16 cellular contexts compared by ENCODE assay signal in the genomic region with DNA sequence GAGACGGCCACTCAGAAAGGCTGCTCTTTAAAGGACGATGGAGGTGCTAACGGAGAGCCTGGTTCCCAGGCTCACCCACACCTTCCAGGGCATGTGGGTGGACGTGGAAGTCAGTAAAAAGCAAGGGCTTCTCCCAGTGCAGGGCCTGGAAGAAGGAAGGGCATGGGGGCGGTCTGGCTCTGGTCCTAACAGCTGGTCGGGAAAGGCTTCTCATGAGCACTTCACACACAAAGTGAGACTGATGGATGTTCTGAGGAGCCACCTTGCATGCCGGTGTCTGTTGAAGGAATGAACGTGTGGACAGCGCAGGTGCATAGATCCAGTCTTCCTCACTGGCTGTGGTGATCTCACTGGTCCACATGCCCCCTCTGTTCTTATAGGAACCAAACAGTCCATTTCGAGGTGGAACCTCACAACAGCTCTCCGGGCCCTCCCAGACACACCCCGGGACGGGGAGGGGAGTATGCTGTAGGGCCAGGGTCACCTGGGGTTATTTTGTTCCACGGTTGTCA.
"Had no signal": no experiment of that assay in that cellular context is flagged by ENCODE, and none has a peak within 500 bp of the region (broad histone marks: within the 10 kb centered on the region; RNA-seq: fewer than 3 reads in every experiment).

No MANE protein-coding gene starts in this region.

- H3K9me3 ChIP-seq: colonic mucosa, gastrocnemius medialis, heart right ventricle, ovary, right atrium auricular region, testis, tibial nerve had no signal

- H3K27ac Mint-ChIP-seq: natural killer cell treated with Interleukin-12 subunit alpha and Interleukin-12 subunit beta and Interleukin-15 and Interleukin-18, amount 100 ng/mL, for 72 hours; stimulated activated naive CD8-positive, alpha-beta T cell treated with anti-CD3 and anti-CD28 coated beads, Interleukin-15, Interleukin-2, amounts not matched to agents 100 ng/mL and 50 ng/mL, for 24 hours had no signal

- H3K27me3 ChIP-seq: colonic mucosa, ovary, right atrium auricular region, testis, tibial nerve had no signal

- H3K27ac ChIP-seq: colonic mucosa, gastrocnemius medialis, heart right ventricle, ovary, right atrium auricular region, testis, tibial nerve had no signal

- H3K4me2 ChIP-seq: smooth muscle cell had no signal

- H3K36me3 ChIP-seq: colonic mucosa, gastrocnemius medialis, heart right ventricle, ovary, right atrium auricular region, tibial nerve had no signal

- H3K4me1 ChIP-seq: colonic mucosa, gastrocnemius medialis, heart right ventricle, right atrium auricular region, testis, tibial nerve had no signal

- H3K4me3 Mint-ChIP-seq: natural killer cell treated with Interleukin-12 subunit alpha and Interleukin-12 subunit beta and Interleukin-15 and Interleukin-18, amount 100 ng/mL, for 72 hours; stimulated activated naive CD8-positive, alpha-beta T cell treated with anti-CD3 and anti-CD28 coated beads, Interleukin-15, Interleukin-2, amounts not matched to agents 100 ng/mL and 50 ng/mL, for 24 hours had no signal

- ATAC-seq: esophagus mucosa; gastrocnemius medialis; natural killer cell treated with Interleukin-12 subunit alpha and Interleukin-12 subunit beta and Interleukin-15 and Interleukin-18, amount 100 ng/mL, for 72 hours had no signal

- H3K9me3 Mint-ChIP-seq: natural killer cell treated with Interleukin-12 subunit alpha and Interleukin-12 subunit beta and Interleukin-15 and Interleukin-18, amount 100 ng/mL, for 72 hours; stimulated activated naive CD8-positive, alpha-beta T cell treated with anti-CD3 and anti-CD28 coated beads, Interleukin-15, Interleukin-2, amounts not matched to agents 100 ng/mL and 50 ng/mL, for 24 hours had no signal

- H3K36me3 Mint-ChIP-seq: natural killer cell treated with Interleukin-12 subunit alpha and Interleukin-12 subunit beta and Interleukin-15 and Interleukin-18, amount 100 ng/mL, for 72 hours had no signal

- DNase-seq: colonic mucosa; dermis blood vessel endothelial cell; effector CD8-positive, alpha-beta T cell; gastrocnemius medialis; kidney glomerular epithelial cell; mammary epithelial cell; ovary; stimulated activated CD4-positive, alpha-beta T cell treated with anti-CD3 and anti-CD28 coated beads, Interleukin-2, amount 100 ng/mL, for 48 hours; testis had no signal

- H3K4me3 ChIP-seq: colonic mucosa, gastrocnemius medialis, heart right ventricle, ovary, right atrium auricular region, smooth muscle cell, testis, tibial nerve had no signal
